In genomic region chr1:215423288-215423687, GRCh38 we compare ENCODE assay signal across 24 cellular contexts.
DNase-seq lines count a peak whose midpoint lies in the region; ATAC-seq, FAIRE-seq and TF ChIP-seq lines count a peak whose summit lies in the region.
"Had no signal": no experiment of that assay in that cellular context is flagged by ENCODE, and none has a peak within 500 bp of the region (broad histone marks: within the 10 kb centered on the region; RNA-seq: fewer than 3 reads in every experiment).

No MANE protein-coding gene starts in this region.

- H3K36me3 Mint-ChIP-seq in neural crest cell (ENCODE audit: low read depth) (peaks cover 3% of the 10 kb centered on the region), type B pancreatic cell (no peaks in the 10 kb centered on the region)
- H3K36me3 Mint-ChIP-seq: CD8-positive, alpha-beta T cell had no signal

- H3K4me3 Mint-ChIP-seq in neural crest cell (no peak overlapping the region), type B pancreatic cell (peak overlapping the region; percentile 21)
- H3K4me3 Mint-ChIP-seq: B cell; CD4-positive, alpha-beta T cell; CD8-positive, alpha-beta T cell had no signal

- no peak for TF ChIP-seq RAD21 in HepG2 (CRISPR knock-in tag; IDR thresholded peaks at IDR 0.05)

- TF ChIP-seq POLR2A in HepG2 (IDR thresholded peaks at IDR 0.05; ENCODE audit: insufficient read depth in 1 of 2, low read depth in 2 of 2, low read length in 2 of 2) (no peak), right lobe of liver (IDR thresholded peaks at IDR 0.05) (no peak)

- POLR2A ChIA-PET in HepG2 (lab: Yijun Ruan, JAX) = no interaction called here

- TF ChIP-seq CTCF in HepG2 (CRISPR knock-in tag; IDR thresholded peaks at IDR 0.05) (no peak), right lobe of liver (IDR thresholded peaks at IDR 0.05) (no peak), neural crest cell (conservative IDR thresholded peaks at IDR 0.05) (no peak), type B pancreatic cell (conservative IDR thresholded peaks at IDR 0.05) (no peak)

- peaks cover 14% of the 10 kb centered on the region for H3K9me3 Mint-ChIP-seq in neural crest cell
- H3K9me3 Mint-ChIP-seq in type B pancreatic cell = no peaks in the 10 kb centered on the region

- no peaks in the 10 kb centered on the region for H3K36me3 ChIP-seq in HepG2 (replicated peaks in 1 of 2; ENCODE audit: control insufficient read depth in 1 of 2, insufficient read depth in 2 of 2, low read length in 2 of 2)
- H3K36me3 ChIP-seq in right lobe of liver = no peaks in the 10 kb centered on the region
- H3K36me3 ChIP-seq: BLaER1 treated with 17β-estradiol and CSF1 and Interleukin-3, amounts not matched to agents 10 nM and 100 nM had no signal

- FAIRE-seq in HepG2 (lab: Jason Lieb, UNC) = no peak
- FAIRE-seq: A549, G401.6, GM12878, GM12892, GM18507 had no signal

- TF ChIP-seq EP300 in HepG2 (IDR thresholded peaks at IDR 0.05; ENCODE audit: low read depth in 2 of 2, low read length in 2 of 2) = no peak
- no peak for TF ChIP-seq EP300 in HepG2 (CRISPR knock-in tag; IDR thresholded peaks at IDR 0.05; ENCODE audit: borderline replicate concordance)

- H4K20me1 ChIP-seq in HepG2 (ENCODE audit: insufficient read depth, low read length) = no peaks in the 10 kb centered on the region
- H4K20me1 ChIP-seq: BLaER1 treated with 17β-estradiol and CSF1 and Interleukin-3, amounts not matched to agents 10 nM and 100 nM had no signal

- H3K9me3 ChIP-seq in HepG2 (ENCODE audit: low read length) (no peaks in the 10 kb centered on the region), right lobe of liver (no peaks in the 10 kb centered on the region)
- H3K9me3 ChIP-seq: A549; BLaER1 treated with 17β-estradiol and CSF1 and Interleukin-3, amounts not matched to agents 10 nM and 100 nM; Caco-2 had no signal

- H3K4me1 ChIP-seq in HepG2 (ENCODE audit: insufficient read depth, low read length) = no peaks in the 10 kb centered on the region
- no peaks in the 10 kb centered on the region for H3K4me1 ChIP-seq in right lobe of liver
- H3K4me1 ChIP-seq: A549, Caco-2 had no signal

- H3K79me2 ChIP-seq in HepG2 (ENCODE audit: insufficient read depth, low read length) = no peaks in the 10 kb centered on the region

- intact Hi-C loops in HepG2 (cut with micrococcal nuclease; ENCODE audit: unreplicated experiment) (no loop called here), right lobe of liver (cut with DNase I) (no loop called here)

- H3K9ac ChIP-seq in HepG2 (ENCODE audit: insufficient read depth, low read depth, low read length) = no peak overlapping the region
- H3K9ac ChIP-seq: BLaER1 treated with 17β-estradiol and CSF1 and Interleukin-3, amounts not matched to agents 10 nM and 100 nM had no signal

- CTCF ChIA-PET in HepG2 (lab: Yijun Ruan, JAX; ENCODE audit: low intra/inter-chr PET ratio, low total read pairs) = no interaction called here

- 0% methylated on average over 2 of the region's 2 CpGs for WGBS in HepG2 (ENCODE audit: low lambda C conversion rate)
- WGBS in right lobe of liver (ENCODE audit: insufficient coverage, low coverage, low lambda C conversion rate, missing lambda C conversion rate) = 49% methylated on average over 2 of the region's 2 CpGs

- H3K27ac Mint-ChIP-seq in neural crest cell (ENCODE audit: unreplicated experiment) (peak overlapping the region; percentile 81), type B pancreatic cell (no peak overlapping the region)
- H3K27ac Mint-ChIP-seq: B cell; CD4-positive, alpha-beta T cell; CD8-positive, alpha-beta T cell had no signal

- in situ Hi-C loops in HepG2 (cut with HindIII; ENCODE audit: extremely low pct_ligation_motif_present, low pct_unique_long_range_greater_than_20kb) = no loop called here

- ATAC-seq in HepG2 (no peak), right lobe of liver (no peak), HG02763 (IDR thresholded peaks at IDR 0.05; ENCODE audit: unreplicated experiment) (no peak)
- ATAC-seq: A549; CD8-positive, alpha-beta T cell; GM12878 had no signal

- no peak overlapping the region for H2AFZ ChIP-seq in HepG2 (ENCODE audit: low read length)

- H3K27me3 Mint-ChIP-seq in neural crest cell (ENCODE audit: low read depth) = no peaks in the 10 kb centered on the region
- H3K27me3 Mint-ChIP-seq in type B pancreatic cell = peaks cover 2% of the 10 kb centered on the region
- H3K27me3 Mint-ChIP-seq: B cell; CD4-positive, alpha-beta T cell had no signal

- DNase-seq in NCI-H146 (lab: John Stamatoyannopoulos, UW) (peak; percentile 10), NCI-H146 treated with DMSO at 0.1 percent for 48 hours (lab: John Stamatoyannopoulos, UW; ENCODE audit: unreplicated experiment) (no peak), HepG2 (ENCODE audit: low spot score) (no peak), right lobe of liver (no peak), neural crest cell (ENCODE audit: low read depth, low spot score) (no peak), type B pancreatic cell (ENCODE audit: extremely low spot score, unreplicated experiment) (no peak), GM03348 (ENCODE audit: low spot score) (no peak)
- DNase-seq: AML-193; Caco-2; Calu3; CD4-positive, alpha-beta T cell; CD8-positive, alpha-beta T cell; DMS79 treated with DMSO at 0.1 percent for 48 hours; GF-D8 had no signal

- no peak overlapping the region for H3K27ac ChIP-seq in HepG2 (ENCODE audit: extremely low read length, insufficient read depth, low read length)
- H3K27ac ChIP-seq in right lobe of liver = no peak overlapping the region
- H3K27ac ChIP-seq: 22Rv1; A549; BLaER1 treated with 17β-estradiol and CSF1 and Interleukin-3, amounts not matched to agents 10 nM and 100 nM; C4-2B had no signal

- H3K4me1 Mint-ChIP-seq in neural crest cell (peaks cover 35% of the 10 kb centered on the region), type B pancreatic cell (ENCODE audit: unreplicated experiment) (peaks cover 34% of the 10 kb centered on the region)
- H3K4me1 Mint-ChIP-seq: B cell had no signal

- H3K4me3 ChIP-seq in HepG2 (replicated peaks in 1 of 3; ENCODE audit: insufficient read depth in 1 of 3, low read depth in 2 of 3, low read length in 3 of 3) (no peak overlapping the region), right lobe of liver (no peak overlapping the region)
- H3K4me3 ChIP-seq: A549; BLaER1 treated with 17β-estradiol and CSF1 and Interleukin-3, amounts not matched to agents 10 nM and 100 nM; GM12878 had no signal

- BruUV-seq in HepG2 (replicated peaks; lab: Mats Ljungman, UMichigan) = no TSS peak

- H3K27me3 ChIP-seq in HepG2 (ENCODE audit: control insufficient read depth in 1 of 2, insufficient read depth in 2 of 2, low read length in 2 of 2) (no peaks in the 10 kb centered on the region), right lobe of liver (no peaks in the 10 kb centered on the region)
- H3K27me3 ChIP-seq: BLaER1 treated with 17β-estradiol and CSF1 and Interleukin-3, amounts not matched to agents 10 nM and 100 nM had no signal

- H3K4me2 ChIP-seq in HepG2 (ENCODE audit: low read depth, low read length) = no peak overlapping the region
- H3K4me2 ChIP-seq: A549; BLaER1 treated with 17β-estradiol and CSF1 and Interleukin-3, amounts not matched to agents 10 nM and 100 nM had no signal

TF ChIP-seq in HepG2, 621 proteins besides CTCF, POLR2A, EP300 and RAD21:
- TF ChIP-seq ONECUT2 (CRISPR knock-in tag; IDR thresholded peaks at IDR 0.05) = 0 out of 2 replicates have a peak, but pooled peaks have one; percentile 30
- peak; percentile 83 for TF ChIP-seq RFX5 (IDR thresholded peaks at IDR 0.05; ENCODE audit: low read depth, low read length)
- TF ChIP-seq IKZF4 (CRISPR knock-in tag; IDR thresholded peaks at IDR 0.05; ENCODE audit: borderline replicate concordance, low read depth, not compliant biosample characterization) = no peak
- TF ChIP-seq RFXAP (CRISPR knock-in tag; IDR thresholded peaks at IDR 0.05; ENCODE audit: borderline replicate concordance) = peak; percentile 46; the same call in 1 of the 2 replicates
- no peak for TF ChIP-seq ZNF33B (CRISPR knock-in tag; IDR thresholded peaks at IDR 0.05)
- TF ChIP-seq ZSCAN25 (CRISPR knock-in tag; IDR thresholded peaks at IDR 0.05) = no peak
- no peak for TF ChIP-seq ZBTB37 (CRISPR knock-in tag; IDR thresholded peaks at IDR 0.05)
- no peak for TF ChIP-seq CEBPZ (IDR thresholded peaks at IDR 0.05; ENCODE audit: low read length)
